8 cellular contexts compared by ENCODE assay signal in the genomic region with DNA sequence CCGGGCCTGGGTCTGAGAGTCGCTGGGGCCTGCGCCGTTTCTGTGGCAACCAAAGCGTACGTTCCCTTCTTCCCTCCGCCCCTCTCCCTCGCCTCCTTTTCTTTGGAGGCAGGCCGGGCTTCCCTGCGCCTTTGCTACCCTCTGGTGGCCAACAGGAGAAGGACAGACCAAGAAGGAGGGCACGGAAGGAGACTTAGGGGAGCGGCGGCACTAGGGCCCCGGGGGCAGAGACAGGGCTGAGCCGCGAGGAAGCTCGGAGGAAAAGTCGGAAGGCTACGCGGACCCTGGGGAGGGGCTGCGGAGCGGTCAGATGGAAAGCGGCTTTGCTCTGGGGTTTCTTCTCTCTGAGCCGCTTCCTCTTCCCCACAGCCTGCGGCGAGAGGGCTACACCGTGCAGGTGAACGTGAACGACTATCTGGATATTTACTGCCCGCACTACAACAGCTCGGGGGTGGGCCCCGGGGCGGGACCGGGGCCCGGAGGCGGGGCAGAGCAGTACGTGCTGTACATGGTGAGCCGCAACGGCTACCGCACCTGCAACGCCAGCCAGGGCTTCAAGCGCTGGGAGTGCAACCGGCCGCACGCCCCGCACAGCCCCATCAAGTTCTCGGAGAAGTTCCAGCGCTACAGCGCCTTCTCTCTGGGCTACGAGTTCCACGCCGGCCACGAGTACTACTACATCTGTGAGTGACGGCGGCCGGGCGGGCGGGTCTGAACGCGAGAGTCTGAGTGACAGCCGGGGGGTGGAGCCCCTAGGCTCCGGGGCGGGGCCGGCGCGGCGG. TPM values are rescaled to one million over a fixed set of nuclear protein-coding genes. Genes with fewer than 3 reads are reported as not detected.
DNase-seq lines count a peak whose midpoint lies in the region; ATAC-seq, FAIRE-seq and TF ChIP-seq lines count a peak whose summit lies in the region.

No MANE protein-coding gene starts in this region.

- no peaks in the 10 kb centered on the region for H4K20me1 ChIP-seq in keratinocyte (ENCODE audit: control insufficient read depth, extremely low read depth, insufficient read depth, low read length)

- H3K36me3 ChIP-seq in keratinocyte (ENCODE audit: control insufficient read depth in 2 of 2, extremely low read depth in 1 of 2, insufficient read depth in 2 of 2, low read length in 2 of 2): no peaks in the 10 kb centered on the region

- FAIRE-seq in keratinocyte (lab: Jason Lieb, UNC): peak; percentile 51

- H3K9me3 ChIP-seq in keratinocyte (ENCODE audit: control insufficient read depth, low read depth, low read length): no peaks in the 10 kb centered on the region

- TF ChIP-seq CTCF in keratinocyte (optimal IDR thresholded peaks at IDR 0.05 in 1 of 3, IDR thresholded peaks at IDR 0.05 in 1 of 3, conservative IDR thresholded peaks at IDR 0.05 in 1 of 3; ENCODE audit: extremely low read depth in 1 of 3, insufficient read depth in 2 of 3, low read length in 3 of 3): peak; percentile 86 to 89 (median 87)

- H3K27ac ChIP-seq in keratinocyte (ENCODE audit: control insufficient read depth, insufficient read depth, low read length): peak overlapping the region; percentile 81

- peak overlapping the region; percentile 95 for H2AFZ ChIP-seq in keratinocyte (ENCODE audit: control insufficient read depth, low read length)

- H3K4me3 ChIP-seq in keratinocyte (ENCODE audit: control insufficient read depth in 2 of 3, extremely low read depth in 1 of 3, insufficient read depth in 2 of 3, low read depth in 1 of 3, low read length in 3 of 3): peak overlapping the region; percentile 50 to 71 (median 71)

- H3K79me2 ChIP-seq in keratinocyte (ENCODE audit: control insufficient read depth, insufficient read depth, low read length): no peaks in the 10 kb centered on the region

- peak; percentile 88 to 93 for DNase-seq in AML-193 (lab: John Stamatoyannopoulos, UW)
- DNase-seq in NCI-H345 treated with DMSO at 0.1 percent for 48 hours (lab: John Stamatoyannopoulos, UW; ENCODE audit: unreplicated experiment): peak; percentile 100
- peak; percentile 85 for DNase-seq in activated CD4-positive, CD25-positive, alpha-beta regulatory T cell treated with anti-CD3 and anti-CD28 coated beads, Interleukin-2, amount 50 U/mL, for 16 hours (ENCODE audit: low read depth, low spot score)
- peak; percentile 98 for DNase-seq in cerebellar cortex (ENCODE audit: low spot score)
- DNase-seq in keratinocyte (ENCODE audit: low read depth, low spot score): no peak
- DNase-seq in stimulated activated CD4-positive, alpha-beta T cell treated with anti-CD3 and anti-CD28 coated beads, Interleukin-12 subunit alpha, Interleukin-12 subunit beta, amount 100 ng/mL, for 48 hours (ENCODE audit: low read depth in 2 of 3, low spot score in 1 of 3): peak; percentile 84 to 89 (median 88)

- ATAC-seq in GM19035 (IDR thresholded peaks at IDR 0.05; ENCODE audit: unreplicated experiment): peak; percentile 81
- ATAC-seq in HG03354 (IDR thresholded peaks at IDR 0.05; ENCODE audit: poor library complexity, severe bottlenecking, unreplicated experiment): peak; percentile 79

- peaks cover 28% of the 10 kb centered on the region for H3K27me3 ChIP-seq in keratinocyte (ENCODE audit: control insufficient read depth, extremely low read depth, insufficient read depth, low read length)

- H3K9ac ChIP-seq in keratinocyte (ENCODE audit: control insufficient read depth, extremely low read depth, insufficient read depth, low read length): peak overlapping the region; percentile 73

- peaks cover 49% of the 10 kb centered on the region for H3K4me1 ChIP-seq in keratinocyte (ENCODE audit: control insufficient read depth, extremely low read depth, insufficient read depth, low read length)

- H3K4me2 ChIP-seq in keratinocyte (ENCODE audit: control insufficient read depth, extremely low read depth, insufficient read depth, low read depth, low read length): peak overlapping the region; percentile 81

- no peaks in the 10 kb centered on the region for H3K9me1 ChIP-seq in keratinocyte (ENCODE audit: control insufficient read depth, extremely low read depth, insufficient read depth, low read length)

- dilution Hi-C loops in keratinocyte (cut with MboI; ENCODE audit: extremely low pct_ligation_motif_present, low sequenced_read_pairs): no loop called here

RNA-seq across cellular contexts. Expression of a gene that starts 6.3 kb away (rescaled TPM):
- polyA plus RNA-seq in keratinocyte: 3.3 to 9.0 TPM (median 4.4 TPM) in 3 replicates
- 11.6 TPM for polyA plus RNA-seq in keratinocyte (2011; ENCODE audit: low read depth)
- polyA plus RNA-seq in keratinocyte (2011; cell fraction: cytosol; rRNA removed): 4.9 and 6.5 TPM in 2 replicates
- polyA plus RNA-seq in keratinocyte (2011; cell fraction: nucleus; rRNA removed): 4.7 and 4.9 TPM in 2 replicates
- polyA plus RNA-seq in keratinocyte (2012; ENCODE audit: low replicate concordance): 3.9 and 47.4 TPM in 2 replicates
- 3.6 to 8.3 TPM (median 4.2 TPM) in 3 replicates for polyA minus RNA-seq in keratinocyte
- polyA minus RNA-seq in keratinocyte (2011; cell fraction: cytosol; rRNA and poly(A)+ RNA removed): 5.0 TPM
- polyA minus RNA-seq in keratinocyte (2011; cell fraction: nucleus; rRNA and poly(A)+ RNA removed): 2.5 and 2.8 TPM in 2 replicates

RNA-seq across cellular contexts. Expression of a gene that starts 21.4 kb away (rescaled TPM):
- 7.6 to 11.0 TPM (median 9.9 TPM) in 3 replicates for polyA plus RNA-seq in keratinocyte
- 7.7 TPM for polyA plus RNA-seq in keratinocyte (2011; ENCODE audit: low read depth)
- polyA plus RNA-seq in keratinocyte (2011; cell fraction: cytosol; rRNA removed): 5.6 and 8.1 TPM in 2 replicates
- 13.7 and 15.9 TPM in 2 replicates for polyA plus RNA-seq in keratinocyte (2011; cell fraction: nucleus; rRNA removed)
- polyA plus RNA-seq in keratinocyte (2012; ENCODE audit: low replicate concordance): 7.2 and 12.3 TPM in 2 replicates
- polyA minus RNA-seq in keratinocyte: 5.4 to 9.9 TPM (median 7.6 TPM) in 3 replicates
- polyA minus RNA-seq in keratinocyte (2011; cell fraction: cytosol; rRNA and poly(A)+ RNA removed): 12.3 TPM
- polyA minus RNA-seq in keratinocyte (2011; cell fraction: nucleus; rRNA and poly(A)+ RNA removed): 7.3 and 8.2 TPM in 2 replicates

RNA-seq across cellular contexts. Expression of a gene that starts 33.8 kb away (rescaled TPM):
- 130 to 280 TPM (median 131 TPM) in 3 replicates for polyA plus RNA-seq in keratinocyte
- 106 TPM for polyA plus RNA-seq in keratinocyte (2011; ENCODE audit: low read depth)
- polyA plus RNA-seq in keratinocyte (2011; cell fraction: cytosol; rRNA removed): 98.3 and 169 TPM in 2 replicates
- polyA plus RNA-seq in keratinocyte (2011; cell fraction: nucleus; rRNA removed): 313 and 412 TPM in 2 replicates
- polyA plus RNA-seq in keratinocyte (2012; ENCODE audit: low replicate concordance): 166 and 194 TPM in 2 replicates
- polyA minus RNA-seq in keratinocyte: 269 to 455 TPM (median 448 TPM) in 3 replicates
- polyA minus RNA-seq in keratinocyte (2011; cell fraction: cytosol; rRNA and poly(A)+ RNA removed): 471 TPM
- polyA minus RNA-seq in keratinocyte (2011; cell fraction: nucleus; rRNA and poly(A)+ RNA removed): 347 and 394 TPM in 2 replicates

RNA-seq across cellular contexts. Expression of a gene that starts 42.8 kb away (rescaled TPM):
- polyA plus RNA-seq in keratinocyte: 33.2 to 116 TPM (median 77.5 TPM) in 3 replicates
- 33.5 TPM for polyA plus RNA-seq in keratinocyte (2011; ENCODE audit: low read depth)
- 34.4 and 44.7 TPM in 2 replicates for polyA plus RNA-seq in keratinocyte (2011; cell fraction: cytosol; rRNA removed)
- polyA plus RNA-seq in keratinocyte (2011; cell fraction: nucleus; rRNA removed): 180 and 349 TPM in 2 replicates
- 22.9 and 134 TPM in 2 replicates for polyA plus RNA-seq in keratinocyte (2012; ENCODE audit: low replicate concordance)
- polyA minus RNA-seq in keratinocyte: 45.9 to 113 TPM (median 67.4 TPM) in 3 replicates
- 52.0 TPM for polyA minus RNA-seq in keratinocyte (2011; cell fraction: cytosol; rRNA and poly(A)+ RNA removed)
- polyA minus RNA-seq in keratinocyte (2011; cell fraction: nucleus; rRNA and poly(A)+ RNA removed): 90.7 and 122 TPM in 2 replicates

RNA-seq across cellular contexts. Expression of a gene that starts 50.7 kb away (rescaled TPM):
- polyA plus RNA-seq in keratinocyte: 54.5 to 72.2 TPM (median 55.6 TPM) in 3 replicates
- 32.6 TPM for polyA plus RNA-seq in keratinocyte (2011; ENCODE audit: low read depth)
- polyA plus RNA-seq in keratinocyte (2011; cell fraction: cytosol; rRNA removed): 47.6 and 49.9 TPM in 2 replicates
- polyA plus RNA-seq in keratinocyte (2011; cell fraction: nucleus; rRNA removed): 60.5 and 69.1 TPM in 2 replicates
- 32.2 and 69.6 TPM in 2 replicates for polyA plus RNA-seq in keratinocyte (2012; ENCODE audit: low replicate concordance)
- polyA minus RNA-seq in keratinocyte: 32.1 to 59.5 TPM (median 44.3 TPM) in 3 replicates
- 54.3 TPM for polyA minus RNA-seq in keratinocyte (2011; cell fraction: cytosol; rRNA and poly(A)+ RNA removed)
- 9.2 and 19.5 TPM in 2 replicates for polyA minus RNA-seq in keratinocyte (2011; cell fraction: nucleus; rRNA and poly(A)+ RNA removed)
